ENCODE assay signal across 24 cellular contexts in genomic region chr20:40459299-40459698, GRCh38.
A peak's percentile ranks its signal among the peaks of the same experiment; 100 is the strongest.
DNase-seq lines count a peak whose midpoint lies in the region; TF ChIP-seq lines count a peak whose summit lies in the region.
"Had no signal": no experiment of that assay in that cellular context is flagged by ENCODE, and none has a peak within 500 bp of the region (broad histone marks: within the 10 kb centered on the region; RNA-seq: fewer than 3 reads in every experiment).

No MANE protein-coding gene starts in this region.

- H3K36me3 ChIP-seq in A673 (ENCODE audit: insufficient read depth, low read length, poor library complexity, severe bottlenecking), result no peaks in the 10 kb centered on the region
- H3K36me3 ChIP-seq: BE2C, BLaER1 had no signal

- H3K27ac Mint-ChIP-seq in dendritic cell treated with granulocyte-macrophage colony-stimulating factor and Interleukin-4, amounts not matched to agents 40 ng/mL and 50 ng/mL, for 4 days, result peak overlapping the region; percentile 81
- H3K27ac Mint-ChIP-seq in nephron, result peak overlapping the region in 2 of 3 experiments; percentile 44 to 62
- H3K27ac Mint-ChIP-seq: CD4-positive, alpha-beta memory T cell; CD4-positive, CD25-positive, alpha-beta regulatory T cell; CD8-positive, alpha-beta memory T cell had no signal

- H3K4me3 ChIP-seq in A673 (ENCODE audit: low read depth, low read length, poor library complexity, severe bottlenecking), result no peak overlapping the region
- H3K4me3 ChIP-seq: A549, BLaER1, GM12878 had no signal

- no peak overlapping the region for H3K4me3 Mint-ChIP-seq in dendritic cell treated with granulocyte-macrophage colony-stimulating factor and Interleukin-4, amounts not matched to agents 40 ng/mL and 50 ng/mL, for 4 days
- H3K4me3 Mint-ChIP-seq in nephron, result no peak overlapping the region
- H3K4me3 Mint-ChIP-seq: CD14-positive monocyte; CD4-positive, alpha-beta memory T cell; CD4-positive, CD25-positive, alpha-beta regulatory T cell; CD8-positive, alpha-beta memory T cell had no signal

- DNase-seq in A673 (ENCODE audit: low spot score), result peak; percentile 52
- DNase-seq in NCI-H2227 (lab: John Stamatoyannopoulos, UW; ENCODE audit: unreplicated experiment), result no peak
- no peak for DNase-seq in T-helper 9 cell
- DNase-seq: ACHN; BE2C; C1 segment of cervical spinal cord; CD4-positive, alpha-beta memory T cell; CD4-positive, CD25-positive, alpha-beta regulatory T cell; CD8-positive, alpha-beta memory T cell; COR-L47; DMS 273 treated with DMSO at 0.1 percent for 48 hours; DMS153; DMS53; DMS79; DND-41; EL; GDM1 had no signal

- no TSS peak for BruUV-seq in A673 (replicated peaks; lab: Mats Ljungman, UMichigan)

- H3K4me1 ChIP-seq in A673 (ENCODE audit: insufficient read depth, low read length, poor library complexity, severe bottlenecking), result peaks cover 9% of the 10 kb centered on the region
- H3K4me1 ChIP-seq: A549, BE2C, BLaER1 had no signal

- POLR2A ChIA-PET in A673 (lab: Charles Lee; ENCODE audit: low non-redundant PET), result no interaction called here

- intact Hi-C loops in A673 (cut with micrococcal nuclease; ENCODE audit: unreplicated experiment), result no loop called here
- intact Hi-C loops in dendritic cell treated with granulocyte-macrophage colony-stimulating factor and Interleukin-4, amounts not matched to agents 40 ng/mL and 50 ng/mL, for 4 days (cut with micrococcal nuclease), result no loop called here

- no peaks in the 10 kb centered on the region for H3K9me3 Mint-ChIP-seq in dendritic cell treated with granulocyte-macrophage colony-stimulating factor and Interleukin-4, amounts not matched to agents 40 ng/mL and 50 ng/mL, for 4 days
- H3K9me3 Mint-ChIP-seq in nephron, result no peaks in the 10 kb centered on the region

- H3K27me3 ChIP-seq in A673 (replicated peaks; ENCODE audit: insufficient read depth, low read depth, low read length, poor library complexity), result no peaks in the 10 kb centered on the region
- H3K27me3 ChIP-seq: BE2C, BLaER1 had no signal

- H3K27me3 Mint-ChIP-seq in dendritic cell treated with granulocyte-macrophage colony-stimulating factor and Interleukin-4, amounts not matched to agents 40 ng/mL and 50 ng/mL, for 4 days, result peaks cover 3% of the 10 kb centered on the region
- peaks cover 6% of the 10 kb centered on the region for H3K27me3 Mint-ChIP-seq in nephron (ENCODE audit: low read depth)

- TF ChIP-seq CTCF in A673 (conservative IDR thresholded peaks at IDR 0.05; ENCODE audit: low read depth, low read length) (no peak), nephron (IDR thresholded peaks at IDR 0.05; ENCODE audit: unreplicated experiment in 3 of 3) (no peak)

- peaks cover 65% of the 10 kb centered on the region for H3K4me1 Mint-ChIP-seq in dendritic cell treated with granulocyte-macrophage colony-stimulating factor and Interleukin-4, amounts not matched to agents 40 ng/mL and 50 ng/mL, for 4 days (ENCODE audit: low read depth)
- peaks cover 16% of the 10 kb centered on the region for H3K4me1 Mint-ChIP-seq in nephron
- H3K4me1 Mint-ChIP-seq: CD4-positive, alpha-beta memory T cell; CD4-positive, CD25-positive, alpha-beta regulatory T cell; CD8-positive, alpha-beta memory T cell had no signal

- CTCF ChIA-PET in A673 (lab: Charles Lee), result no interaction called here

- H3K9me3 ChIP-seq in A673 (ENCODE audit: low read depth, low read length, poor library complexity, severe bottlenecking), result no peaks in the 10 kb centered on the region
- H3K9me3 ChIP-seq: A549, BE2C, BLaER1 had no signal

- H3K27ac ChIP-seq in A673 (ENCODE audit: low read depth, low read length, poor library complexity, severe bottlenecking), result peak overlapping the region; percentile 67
- H3K27ac ChIP-seq: 22Rv1, A549, BLaER1 had no signal

- peaks cover 7% of the 10 kb centered on the region for H3K36me3 Mint-ChIP-seq in dendritic cell treated with granulocyte-macrophage colony-stimulating factor and Interleukin-4, amounts not matched to agents 40 ng/mL and 50 ng/mL, for 4 days (ENCODE audit: low read depth)
- no peaks in the 10 kb centered on the region for H3K36me3 Mint-ChIP-seq in nephron (ENCODE audit: low read depth)
- H3K36me3 Mint-ChIP-seq: CD4-positive, alpha-beta memory T cell; CD4-positive, CD25-positive, alpha-beta regulatory T cell; CD8-positive, alpha-beta memory T cell had no signal
